Comparison of ENCODE assay signal across 1 cellular context in the genomic region with DNA sequence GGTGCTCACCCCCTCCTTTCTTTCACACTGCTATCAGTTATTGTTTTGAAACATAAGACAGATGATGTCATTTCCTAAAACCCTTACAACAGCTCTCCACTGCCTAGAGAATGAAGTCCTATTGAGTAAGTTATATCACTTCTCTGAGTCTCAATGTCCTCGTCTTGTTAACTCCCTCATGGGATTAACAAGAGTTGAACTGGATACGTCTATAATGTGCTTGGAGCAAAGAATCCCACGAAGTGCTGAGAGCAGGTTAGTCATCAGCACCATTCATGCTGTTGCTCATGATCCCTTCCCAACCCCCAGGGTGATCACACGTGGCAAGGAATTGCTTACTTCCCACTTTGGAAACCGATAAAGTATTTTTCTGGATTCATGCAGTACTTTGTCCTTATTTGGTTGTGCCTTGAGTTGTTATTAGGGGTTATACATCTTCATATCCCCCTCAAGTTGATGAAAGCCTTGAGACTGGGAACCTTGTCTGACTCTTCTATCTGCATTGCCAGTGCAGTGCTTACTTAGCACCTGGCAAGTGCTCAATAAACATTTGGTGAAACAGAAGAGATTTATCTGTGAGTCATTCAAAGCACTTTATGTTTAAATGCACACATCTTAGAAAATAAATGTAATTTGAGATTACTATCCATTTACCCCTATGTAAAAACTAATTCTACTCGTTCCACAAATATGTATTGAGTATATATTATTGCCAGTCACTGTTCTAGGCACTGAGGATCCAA.
TF ChIP-seq lines count a peak whose summit lies in the region.

No MANE protein-coding gene starts in this region.

TF ChIP-seq in A549, 52 proteins besides CTCF, POLR2A, EP300 and RAD21 (continued from another document):
- TF ChIP-seq, protein P1, sequence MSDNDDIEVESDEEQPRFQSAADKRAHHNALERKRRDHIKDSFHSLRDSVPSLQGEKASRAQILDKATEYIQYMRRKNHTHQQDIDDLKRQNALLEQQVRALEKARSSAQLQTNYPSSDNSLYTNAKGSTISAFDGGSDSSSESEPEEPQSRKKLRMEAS (IDR thresholded peaks at IDR 0.05) = peak; percentile 35; the same call in 1 of the 2 replicates
- TF ChIP-seq ZNF302 (CRISPR knock-in tag; IDR thresholded peaks at IDR 0.05) (no peak), PHF8 (IDR thresholded peaks at IDR 0.05; ENCODE audit: borderline replicate concordance, low read depth) (no peak), JUNB (IDR thresholded peaks at IDR 0.05) (0 out of 2 replicates have a peak, but pooled peaks have one; percentile 14)
